8 cellular contexts compared by ENCODE assay signal in genomic region chr6:15661815-15662245, GRCh38. TPM values are rescaled to one million over a fixed set of nuclear protein-coding genes. Genes with fewer than 3 reads are reported as not detected.
DNase-seq lines count a peak whose midpoint lies in the region; ATAC-seq, FAIRE-seq and TF ChIP-seq lines count a peak whose summit lies in the region.

No MANE protein-coding gene starts in this region.

- peaks cover 5% of the 10 kb centered on the region for H3K36me3 Mint-ChIP-seq in type B pancreatic cell

- TF ChIP-seq RAD21 in A549 (conservative IDR thresholded peaks at IDR 0.05 in 1 of 2, IDR thresholded peaks at IDR 0.05 in 1 of 2) = no peak

- no peaks in the 10 kb centered on the region for H3K4me1 Mint-ChIP-seq in type B pancreatic cell (ENCODE audit: unreplicated experiment)

- peak overlapping the region; percentile 71 for H3K4me2 ChIP-seq in A549

- POLR2A ChIA-PET in A549 (lab: Yijun Ruan, JAX) = no interaction called here

- CTCF ChIA-PET in A549 (lab: Yijun Ruan, JAX) = no interaction called here

- H3K27ac Mint-ChIP-seq in type B pancreatic cell = peak overlapping the region; percentile 47

- FAIRE-seq in A549 (lab: Jason Lieb, UNC) = no peak

- no peak for DNase-seq in A549 (ENCODE audit: low read depth in 1 of 2, low spot score in 1 of 2)
- peak in 1 of 2 experiments; percentile 4 for DNase-seq in HAP-1 (ENCODE audit: low spot score in 2 of 2)
- DNase-seq in adrenal gland = no peak
- DNase-seq in right lobe of liver = no peak
- no peak for DNase-seq in type B pancreatic cell (ENCODE audit: extremely low spot score, unreplicated experiment)
- DNase-seq in DMS53 treated with DMSO at 0.1 percent for 48 hours (lab: John Stamatoyannopoulos, UW; ENCODE audit: unreplicated experiment) = no peak

- no peak for TF ChIP-seq EP300 in A549 (IDR thresholded peaks at IDR 0.05)

- ATAC-seq in A549 (peak; percentile 14 to 41; a peak in 3 of 6 replicates), right lobe of liver (no peak), HG03025 (IDR thresholded peaks at IDR 0.05; ENCODE audit: low FRiP score, unreplicated experiment) (no peak), HG03521 (IDR thresholded peaks at IDR 0.05; ENCODE audit: unreplicated experiment) (no peak)

- H3K27me3 ChIP-seq in HAP-1 (ENCODE audit: low read depth) = peaks cover 2% of the 10 kb centered on the region; the same call in 1 of the 2 replicates
- H3K27me3 ChIP-seq in adrenal gland = no peaks in the 10 kb centered on the region
- H3K27me3 ChIP-seq in right lobe of liver = no peaks in the 10 kb centered on the region

- in situ Hi-C loops in HAP-1 (cut with MboI; ENCODE audit: low sequenced_read_pairs) = no loop called here

- intact Hi-C loops in adrenal gland (cut with DNase I) = no loop called here
- intact Hi-C loops in right lobe of liver (cut with DNase I) = no loop called here

- peak overlapping the region; percentile 60 for H3K4me3 ChIP-seq in A549
- peak overlapping the region; percentile 74 for H3K4me3 ChIP-seq in HAP-1
- H3K4me3 ChIP-seq in adrenal gland = peak overlapping the region; percentile 2 to 98 (median 82)
- H3K4me3 ChIP-seq in right lobe of liver = peak overlapping the region; percentile 85 to 89 (median 88)

- peaks cover 9% of the 10 kb centered on the region for H3K27me3 Mint-ChIP-seq in type B pancreatic cell

- H3K4me1 ChIP-seq in A549 (peaks cover 7% of the 10 kb centered on the region; the same call in 1 of the 3 replicates), HAP-1 (peaks cover 21% of the 10 kb centered on the region), adrenal gland (replicated peaks in 1 of 2) (peaks cover 0 to 11% of the 10 kb centered on the region in 2 donors), right lobe of liver (peaks cover 0 to 6% (median 0%) of the 10 kb centered on the region in 4 donors)

- H3K9me3 Mint-ChIP-seq in type B pancreatic cell = no peaks in the 10 kb centered on the region

- no peak for TF ChIP-seq CTCF in A549 (IDR thresholded peaks at IDR 0.05)
- no peak for TF ChIP-seq CTCF in adrenal gland (IDR thresholded peaks at IDR 0.05)
- TF ChIP-seq CTCF in right lobe of liver (IDR thresholded peaks at IDR 0.05) = no peak
- no peak for TF ChIP-seq CTCF in type B pancreatic cell (conservative IDR thresholded peaks at IDR 0.05)

- peak overlapping the region; percentile 87 for H3K4me3 Mint-ChIP-seq in type B pancreatic cell

- H3K27ac ChIP-seq in A549 (peak overlapping the region; percentile 73 to 98), adrenal gland (peak overlapping the region in 3 of 5 donors; percentile 69 to 90 (median 81)), right lobe of liver (peak overlapping the region; percentile 19 to 79 (median 58))

- no peak for TF ChIP-seq POLR2A in A549 (IDR thresholded peaks at IDR 0.05; ENCODE audit: low read length)
- no peak for TF ChIP-seq POLR2A in adrenal gland (IDR thresholded peaks at IDR 0.05)
- no peak for TF ChIP-seq POLR2A in right lobe of liver (IDR thresholded peaks at IDR 0.05)

- no peaks in the 10 kb centered on the region for H3K9me3 ChIP-seq in A549
- H3K9me3 ChIP-seq in HAP-1 = no peaks in the 10 kb centered on the region
- no peaks in the 10 kb centered on the region for H3K9me3 ChIP-seq in adrenal gland (replicated peaks in 1 of 3)
- H3K9me3 ChIP-seq in right lobe of liver = no peaks in the 10 kb centered on the region

- WGBS in A549 (ENCODE audit: missing lambda C conversion rate) = 30% methylated on average over 16 of the region's 16 CpGs
- 21 to 28% (median 25%) methylated on average over 11 to 16 of the region's 16 CpGs for WGBS in adrenal gland, 4 donors
- WGBS in right lobe of liver (ENCODE audit: insufficient coverage, low coverage, low lambda C conversion rate, missing lambda C conversion rate) = 21% methylated on average over 15 of the region's 16 CpGs

- H3K36me3 ChIP-seq in HAP-1 (replicated peaks) = peaks cover 4% of the 10 kb centered on the region; the same call in 1 of the 2 replicates
- H3K36me3 ChIP-seq in adrenal gland (replicated peaks in 1 of 2) = no peaks in the 10 kb centered on the region
- H3K36me3 ChIP-seq in right lobe of liver = no peaks in the 10 kb centered on the region

TF ChIP-seq in A549, 52 proteins besides CTCF, POLR2A, EP300 and RAD21:
- TF ChIP-seq NFE2L2 (conservative IDR thresholded peaks at IDR 0.05; ENCODE audit: low read length) = no peak
- no peak for TF ChIP-seq RFX5 (IDR thresholded peaks at IDR 0.05)
- TF ChIP-seq, protein P1, sequence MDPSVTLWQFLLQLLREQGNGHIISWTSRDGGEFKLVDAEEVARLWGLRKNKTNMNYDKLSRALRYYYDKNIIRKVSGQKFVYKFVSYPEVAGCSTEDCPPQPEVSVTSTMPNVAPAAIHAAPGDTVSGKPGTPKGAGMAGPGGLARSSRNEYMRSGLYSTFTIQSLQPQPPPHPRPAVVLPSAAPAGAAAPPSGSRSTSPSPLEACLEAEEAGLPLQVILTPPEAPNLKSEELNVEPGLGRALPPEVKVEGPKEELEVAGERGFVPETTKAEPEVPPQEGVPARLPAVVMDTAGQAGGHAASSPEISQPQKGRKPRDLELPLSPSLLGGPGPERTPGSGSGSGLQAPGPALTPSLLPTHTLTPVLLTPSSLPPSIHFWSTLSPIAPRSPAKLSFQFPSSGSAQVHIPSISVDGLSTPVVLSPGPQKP (IDR thresholded peaks at IDR 0.05; ENCODE audit: low read depth, low read length) = no peak
- TF ChIP-seq SMC3 (IDR thresholded peaks at IDR 0.05) = no peak
- no peak for TF ChIP-seq ZC3H11A (IDR thresholded peaks at IDR 0.05)
- TF ChIP-seq MAX (IDR thresholded peaks at IDR 0.05) = no peak
- no peak for TF ChIP-seq SREBF2 (IDR thresholded peaks at IDR 0.05)
- no peak for TF ChIP-seq RARB (CRISPR knock-in tag; IDR thresholded peaks at IDR 0.05)
- no peak for TF ChIP-seq PHF8 (IDR thresholded peaks at IDR 0.05; ENCODE audit: borderline replicate concordance, low read depth)
- TF ChIP-seq EHF (CRISPR knock-in tag; IDR thresholded peaks at IDR 0.05) = no peak
TF ChIP-seq in A549: peak in this region for 0.

RNA-seq across cellular contexts. Expression of gene DTNBP1, which starts 1.0 kb away (rescaled TPM):
- polyA plus RNA-seq in A549 (2011; rRNA removed) (8.4 and 11.8 TPM in 2 replicates), A549 (2017; fragmentation: RNase III; extraction: RNeasy Plus Mini Kit Qiagen cat#74134 plus additional on column Dnase treatment) (7.9 to 8.7 TPM (median 8.4 TPM) in 3 replicates), adrenal gland (10 to 100 TPM in 1 of 3 donors, 1 to 10 TPM in 2; 5.6 to 10.8 (median 8.8) TPM)
- 16.0 and 19.5 TPM in 2 replicates for polyA plus RNA-seq in A549 (2012; cell fraction: cytosol; rRNA removed)
- 10.6 and 10.8 TPM in 2 replicates for polyA plus RNA-seq in A549 (2012; cell fraction: nucleus; rRNA removed)
- 13.3 and 14.1 TPM in 2 replicates for polyA minus RNA-seq in A549 (2011; rRNA and poly(A)+ RNA removed)
- total RNA-seq in adrenal gland (10 to 100 TPM in 4 of 8 donors, 1 to 10 TPM in 4; 4.2 to 17.1 (median 11.2) TPM), right lobe of liver (1 to 10 TPM; 3.4 to 8.6 (median 5.7) TPM), type B pancreatic cell (ENCODE audit: low replicate concordance) (9.4 and 11.6 TPM in 2 replicates)

Comparison
In these comparisons a context has a peak if more than half of its experiments do, and no peak if none do; other contexts are left out.
1. ATAC-seq: peak in A549 (2 of 2); none in right lobe of liver (0 of 4), HG03025 (single experiment) and HG03521 (single experiment).
2. Peak in every context shown above with its lines, with median percentiles within 50 percentile points of each other: H3K27ac ChIP-seq and H3K4me3 ChIP-seq.